In the genomic region with DNA sequence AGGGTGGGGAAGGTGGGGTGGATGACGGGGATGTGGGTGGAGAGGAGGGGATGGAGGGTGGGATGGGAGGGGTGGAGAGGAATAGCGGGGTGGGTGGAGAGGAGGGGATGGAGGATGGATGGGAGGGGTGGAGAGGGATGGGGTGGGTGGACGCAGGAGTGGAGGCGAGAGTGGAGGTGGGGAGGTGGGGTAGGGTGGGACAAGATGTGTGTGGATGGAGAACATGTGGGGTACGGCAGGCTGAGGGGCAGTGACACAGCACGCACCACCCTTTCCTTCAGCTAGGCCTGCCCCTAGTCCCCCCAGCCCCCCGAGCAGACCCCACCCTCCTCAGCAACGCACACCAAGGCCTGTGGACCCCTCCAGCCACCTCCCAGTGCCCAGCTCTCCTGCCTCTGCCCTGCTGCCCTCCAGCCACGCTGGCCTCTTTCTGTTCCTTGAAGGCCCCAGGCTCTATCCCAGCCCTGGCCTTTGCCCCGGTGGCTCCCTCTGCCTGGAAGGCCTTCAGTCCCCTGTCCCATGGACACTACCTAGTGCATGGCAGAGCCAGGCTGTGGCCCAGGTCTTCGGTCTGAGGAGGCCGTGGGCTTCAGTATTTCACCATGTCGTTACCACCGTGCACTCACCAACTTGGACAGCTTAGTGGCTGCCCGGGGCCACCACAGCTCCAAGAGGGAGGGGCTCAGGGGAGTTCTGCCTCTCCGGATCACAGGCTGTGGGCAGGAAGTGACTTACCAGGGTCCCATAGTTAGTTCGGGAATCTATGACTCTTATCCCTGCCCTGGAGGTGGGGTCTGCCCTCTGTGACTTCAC, we compare ENCODE assay signal across 16 cellular contexts.
"Had no signal": no experiment of that assay in that cellular context is flagged by ENCODE, and none has a peak within 500 bp of the region (broad histone marks: within the 10 kb centered on the region; RNA-seq: fewer than 3 reads in every experiment).

No MANE protein-coding gene starts in this region.

- ATAC-seq: activated CD4-positive, CD25-positive, alpha-beta regulatory T cell treated with anti-CD3 and anti-CD28 coated beads, Interleukin-2, amount 50 U/mL, for 24 hours; gastroesophageal sphincter; heart right ventricle; stimulated activated effector memory CD8-positive, alpha-beta T cell treated with anti-CD3 and anti-CD28 coated beads, Interleukin-12 subunit alpha, Interleukin-12 subunit beta, amount 100 ng/mL, for 72 hours had no signal

- H3K27me3 ChIP-seq: ascending aorta, breast epithelium, gastroesophageal sphincter, neural progenitor cell, ovary had no signal

- H3K4me3 Mint-ChIP-seq: neural progenitor cell; stimulated activated effector memory CD8-positive, alpha-beta T cell treated with anti-CD3 and anti-CD28 coated beads, Interleukin-12 subunit alpha, Interleukin-12 subunit beta, amount 100 ng/mL, for 72 hours had no signal

- H3K27ac ChIP-seq: ascending aorta, breast epithelium, gastroesophageal sphincter, heart right ventricle, neural progenitor cell, ovary, tibial artery had no signal

- H2AFZ ChIP-seq: neural progenitor cell had no signal

- H3K4me2 ChIP-seq: neural progenitor cell had no signal

- H3K9ac ChIP-seq: neural progenitor cell had no signal

- H3K36me3 ChIP-seq: ascending aorta, breast epithelium, gastroesophageal sphincter, heart right ventricle, neural progenitor cell, ovary, tibial artery had no signal

- H3K4me3 ChIP-seq: ascending aorta, breast epithelium, gastroesophageal sphincter, heart right ventricle, neural progenitor cell, ovary, tibial artery had no signal

- H3K9me3 ChIP-seq: ascending aorta, breast epithelium, gastroesophageal sphincter, ovary, tibial artery had no signal

- H3K9me3 Mint-ChIP-seq: neural progenitor cell; stimulated activated effector memory CD8-positive, alpha-beta T cell treated with anti-CD3 and anti-CD28 coated beads, Interleukin-12 subunit alpha, Interleukin-12 subunit beta, amount 100 ng/mL, for 72 hours had no signal

- H3K36me3 Mint-ChIP-seq: neural progenitor cell; stimulated activated effector memory CD8-positive, alpha-beta T cell treated with anti-CD3 and anti-CD28 coated beads, Interleukin-12 subunit alpha, Interleukin-12 subunit beta, amount 100 ng/mL, for 72 hours had no signal

- DNase-seq: activated CD4-positive, alpha-beta T cell treated with anti-CD3 and anti-CD28 coated beads, Interleukin-2, amount 50 U/mL, for 1 hour; activated CD8-positive, alpha-beta memory T cell treated with anti-CD3 and anti-CD28 coated beads for 24 hours; activated naive CD4-positive, alpha-beta T cell; cerebellar nuclear complex; heart right ventricle; ovary; retina; T-helper 1 cell; T1000; tibial artery had no signal

- H3K4me1 ChIP-seq: ascending aorta, breast epithelium, gastroesophageal sphincter, neural progenitor cell, tibial artery had no signal

- H3K27ac Mint-ChIP-seq: neural progenitor cell; stimulated activated effector memory CD8-positive, alpha-beta T cell treated with anti-CD3 and anti-CD28 coated beads, Interleukin-12 subunit alpha, Interleukin-12 subunit beta, amount 100 ng/mL, for 72 hours had no signal
